12 cellular contexts compared by ENCODE assay signal in genomic region chr16:2147378-2147777, GRCh38. TPM values are rescaled to one million over a fixed set of nuclear protein-coding genes. Genes with fewer than 3 reads are reported as not detected.
DNase-seq lines count a peak whose midpoint lies in the region; ATAC-seq and TF ChIP-seq lines count a peak whose summit lies in the region.
"Had no signal": no experiment of that assay in that cellular context is flagged by ENCODE, and none has a peak within 500 bp of the region (broad histone marks: within the 10 kb centered on the region; RNA-seq: fewer than 3 reads in every experiment).

No MANE protein-coding gene starts in this region.

- H3K4me3 Mint-ChIP-seq in activated T-helper 1 cell treated with anti-CD3 and anti-CD28 coated beads, Interleukin-12 subunit alpha, Interleukin-12 subunit beta, Interleukin-2, Interleukin-4 antibody, amounts not matched to agents 30 ng/mL and 10 ng/mL and 1 ng/mL, durations not matched to agents 14 hours and 24 hours and 36 hours: peak overlapping the region; percentile 37
- H3K4me3 Mint-ChIP-seq in immature natural killer cell: peak overlapping the region in 4 of 5 donors; percentile 33 to 54 (median 40)
- H3K4me3 Mint-ChIP-seq: activated naive CD8-positive, alpha-beta T cell had no signal

- H3K4me1 Mint-ChIP-seq in activated T-helper 1 cell treated with anti-CD3 and anti-CD28 coated beads, Interleukin-12 subunit alpha, Interleukin-12 subunit beta, Interleukin-2, Interleukin-4 antibody, amounts not matched to agents 30 ng/mL and 10 ng/mL and 1 ng/mL, durations not matched to agents 14 hours and 24 hours and 36 hours (ENCODE audit: low read depth): peaks cover 5% of the 10 kb centered on the region
- peaks cover 0 to 6% of the 10 kb centered on the region in 2 donors for H3K4me1 Mint-ChIP-seq in immature natural killer cell

- intact Hi-C loops in activated T-helper 1 cell treated with anti-CD3 and anti-CD28 coated beads, Interleukin-12 subunit alpha, Interleukin-12 subunit beta, Interleukin-2, Interleukin-4 antibody, amounts not matched to agents 30 ng/mL and 10 ng/mL and 1 ng/mL, durations not matched to agents 14 hours and 24 hours and 36 hours (cut with micrococcal nuclease): no loop called here
- intact Hi-C loops in gastrocnemius medialis (cut with DNase I; ENCODE audit: low total_unique reads): no loop called here

- no peaks in the 10 kb centered on the region for H3K27me3 ChIP-seq in gastrocnemius medialis
- H3K27me3 ChIP-seq: MG63 had no signal

- H3K36me3 ChIP-seq in gastrocnemius medialis: no peaks in the 10 kb centered on the region

- TF ChIP-seq CTCF in C4-2B (conservative IDR thresholded peaks at IDR 0.05) (no peak), gastrocnemius medialis (IDR thresholded peaks at IDR 0.05 in 4 of 5, conservative IDR thresholded peaks at IDR 0.05 in 1 of 5) (no peak)

- DNase-seq in activated T-helper 1 cell treated with anti-CD3 and anti-CD28 coated beads, Interleukin-12 subunit alpha, Interleukin-12 subunit beta, Interleukin-2, Interleukin-4 antibody, amounts not matched to agents 30 ng/mL and 10 ng/mL and 1 ng/mL, durations not matched to agents 14 hours and 24 hours and 36 hours (ENCODE audit: low spot score): no peak
- DNase-seq in immature natural killer cell (no peak), gastrocnemius medialis (no peak), amygdala (lab: John Stamatoyannopoulos, UW) (no peak), CD1c-positive myeloid dendritic cell (ENCODE audit: extremely low spot score) (no peak)
- DNase-seq: effector CD8-positive, alpha-beta T cell; GF-D8 had no signal

- H3K36me3 Mint-ChIP-seq in activated T-helper 1 cell treated with anti-CD3 and anti-CD28 coated beads, Interleukin-12 subunit alpha, Interleukin-12 subunit beta, Interleukin-2, Interleukin-4 antibody, amounts not matched to agents 30 ng/mL and 10 ng/mL and 1 ng/mL, durations not matched to agents 14 hours and 24 hours and 36 hours (ENCODE audit: low read depth): peaks cover 4% of the 10 kb centered on the region
- no peaks in the 10 kb centered on the region for H3K36me3 Mint-ChIP-seq in immature natural killer cell

- TF ChIP-seq POLR2A in gastrocnemius medialis (IDR thresholded peaks at IDR 0.05) (no peak), GM18505 (IDR thresholded peaks at IDR 0.05; ENCODE audit: borderline replicate concordance, extremely low read depth, insufficient read depth, insufficient read length) (no peak)

- peak overlapping the region in 3 of 4 donors; percentile 58 to 68 (median 62) for H3K4me3 ChIP-seq in gastrocnemius medialis
- H3K4me3 ChIP-seq: MG63 had no signal

- no peaks in the 10 kb centered on the region for H3K9me3 Mint-ChIP-seq in activated T-helper 1 cell treated with anti-CD3 and anti-CD28 coated beads, Interleukin-12 subunit alpha, Interleukin-12 subunit beta, Interleukin-2, Interleukin-4 antibody, amounts not matched to agents 30 ng/mL and 10 ng/mL and 1 ng/mL, durations not matched to agents 14 hours and 24 hours and 36 hours
- no peaks in the 10 kb centered on the region for H3K9me3 Mint-ChIP-seq in immature natural killer cell

- H3K27ac ChIP-seq in C4-2B (peak overlapping the region; percentile 99), gastrocnemius medialis (peak overlapping the region; percentile 90 to 100 (median 96))

- no peak overlapping the region for H3K27ac Mint-ChIP-seq in activated T-helper 1 cell treated with anti-CD3 and anti-CD28 coated beads, Interleukin-12 subunit alpha, Interleukin-12 subunit beta, Interleukin-2, Interleukin-4 antibody, amounts not matched to agents 30 ng/mL and 10 ng/mL and 1 ng/mL, durations not matched to agents 14 hours and 24 hours and 36 hours
- H3K27ac Mint-ChIP-seq in immature natural killer cell: no peak overlapping the region
- H3K27ac Mint-ChIP-seq: activated naive CD8-positive, alpha-beta T cell had no signal

- H3K4me1 ChIP-seq in gastrocnemius medialis: peaks cover 28 to 36% of the 10 kb centered on the region in 2 donors

- H3K9me3 ChIP-seq in gastrocnemius medialis: no peaks in the 10 kb centered on the region
- H3K9me3 ChIP-seq: MG63 had no signal

- peaks cover 5% of the 10 kb centered on the region for H3K27me3 Mint-ChIP-seq in activated T-helper 1 cell treated with anti-CD3 and anti-CD28 coated beads, Interleukin-12 subunit alpha, Interleukin-12 subunit beta, Interleukin-2, Interleukin-4 antibody, amounts not matched to agents 30 ng/mL and 10 ng/mL and 1 ng/mL, durations not matched to agents 14 hours and 24 hours and 36 hours (ENCODE audit: insufficient read depth)
- H3K27me3 Mint-ChIP-seq in immature natural killer cell (ENCODE audit: low read depth in 3 of 3): peaks cover 0 to 2% (median 0%) of the 10 kb centered on the region in 3 donors
- H3K27me3 Mint-ChIP-seq: activated naive CD8-positive, alpha-beta T cell had no signal

- ATAC-seq in gastrocnemius medialis: no peak
- ATAC-seq in GM18502 (IDR thresholded peaks at IDR 0.05; ENCODE audit: poor library complexity, unreplicated experiment): no peak
- no peak for ATAC-seq in GM18505 (IDR thresholded peaks at IDR 0.05; ENCODE audit: unreplicated experiment)

- in situ Hi-C loops in gastrocnemius medialis (cut with MboI; ENCODE audit: low sequenced_read_pairs in 4 of 4): loop anchor here in 1 of 4 donors (10.0 kb wide), 1 partner anchor 133 kb away; the partner anchor contains the start of gene NPW

RNA-seq across cellular contexts. Expression of gene RAB26, which starts 1.0 kb away (rescaled TPM):
- 0.24 and 0.70 TPM in 2 replicates for total RNA-seq in activated T-helper 1 cell treated with anti-CD3 and anti-CD28 coated beads, Interleukin-12 subunit alpha, Interleukin-12 subunit beta, Interleukin-2, Interleukin-4 antibody, amounts not matched to agents 30 ng/mL and 10 ng/mL and 1 ng/mL, durations not matched to agents 14 hours and 24 hours and 36 hours
- polyA plus RNA-seq in immature natural killer cell: 1 to 10 TPM in 1 of 3 donors, under 1 TPM in 1, not detected in 1; 0.34 to 1.4 TPM
- total RNA-seq in gastrocnemius medialis: 1 to 10 TPM in 2 of 4 donors, not detected in 2; 1.3 to 4.2 TPM

RNA-seq across cellular contexts. Expression of gene TRAF7, which starts 8.2 kb away (rescaled TPM):
- 70.4 and 73.1 TPM in 2 replicates for total RNA-seq in activated T-helper 1 cell treated with anti-CD3 and anti-CD28 coated beads, Interleukin-12 subunit alpha, Interleukin-12 subunit beta, Interleukin-2, Interleukin-4 antibody, amounts not matched to agents 30 ng/mL and 10 ng/mL and 1 ng/mL, durations not matched to agents 14 hours and 24 hours and 36 hours
- polyA plus RNA-seq in immature natural killer cell: 1 to 10 TPM; 5.2 to 6.9 (median 5.6) TPM
- 10 to 100 TPM; 39.5 to 71.4 (median 55.9) TPM for total RNA-seq in gastrocnemius medialis

RNA-seq across cellular contexts. Expression of gene PKD1, which starts 11.7 kb away (rescaled TPM):
- total RNA-seq in activated T-helper 1 cell treated with anti-CD3 and anti-CD28 coated beads, Interleukin-12 subunit alpha, Interleukin-12 subunit beta, Interleukin-2, Interleukin-4 antibody, amounts not matched to agents 30 ng/mL and 10 ng/mL and 1 ng/mL, durations not matched to agents 14 hours and 24 hours and 36 hours: 92.5 and 104 TPM in 2 replicates
- polyA plus RNA-seq in immature natural killer cell: 1 to 10 TPM; 2.7 to 6.7 (median 2.8) TPM
- total RNA-seq in gastrocnemius medialis: 100 to 1,000 TPM; 168 to 376 (median 339) TPM

RNA-seq across cellular contexts. Expression of gene CASKIN1, which starts 49.0 kb away (rescaled TPM):
- 1.0 and 1.2 TPM in 2 replicates for total RNA-seq in activated T-helper 1 cell treated with anti-CD3 and anti-CD28 coated beads, Interleukin-12 subunit alpha, Interleukin-12 subunit beta, Interleukin-2, Interleukin-4 antibody, amounts not matched to agents 30 ng/mL and 10 ng/mL and 1 ng/mL, durations not matched to agents 14 hours and 24 hours and 36 hours
- polyA plus RNA-seq in immature natural killer cell: not detected
- under 1 TPM in 3 of 4 donors, not detected in 1; 0.07 to 0.51 (median 0.10) TPM for total RNA-seq in gastrocnemius medialis

RNA-seq across cellular contexts. Expression of gene MLST8, which starts 57.9 kb away (rescaled TPM):
- 57.0 and 61.9 TPM in 2 replicates for total RNA-seq in activated T-helper 1 cell treated with anti-CD3 and anti-CD28 coated beads, Interleukin-12 subunit alpha, Interleukin-12 subunit beta, Interleukin-2, Interleukin-4 antibody, amounts not matched to agents 30 ng/mL and 10 ng/mL and 1 ng/mL, durations not matched to agents 14 hours and 24 hours and 36 hours
- 10 to 100 TPM; 22.5 to 39.1 (median 36.9) TPM for polyA plus RNA-seq in immature natural killer cell
- total RNA-seq in gastrocnemius medialis: 10 to 100 TPM; 40.3 to 77.0 (median 73.5) TPM
